2 cellular contexts compared by ENCODE assay signal in genomic region chr4:158532556-158533231, GRCh38.
TF ChIP-seq lines count a peak whose summit lies in the region.

No MANE protein-coding gene starts in this region.

TF ChIP-seq in GM23338, 12 proteins besides CTCF, POLR2A, EP300 and RAD21:
- TF ChIP-seq ETS1 (IDR thresholded peaks at IDR 0.05) (no peak), ZNF462 (CRISPR knock-in tag; IDR thresholded peaks at IDR 0.05) (0 out of 2 replicates have a peak, but pooled peaks have one; percentile 19)

TF ChIP-seq in WTC11, 78 proteins besides CTCF, POLR2A, EP300 and RAD21:
- TF ChIP-seq MAX (CRISPR knock-in tag; IDR thresholded peaks at IDR 0.05) (0 out of 2 replicates have a peak, but pooled peaks have one; percentile 15), ELF4 (CRISPR knock-in tag; IDR thresholded peaks at IDR 0.05; ENCODE audit: low read depth) (no peak), ZBTB43 (CRISPR knock-in tag; IDR thresholded peaks at IDR 0.05) (no peak)
